ENCODE assay signal across 21 cellular contexts in the genomic region with DNA sequence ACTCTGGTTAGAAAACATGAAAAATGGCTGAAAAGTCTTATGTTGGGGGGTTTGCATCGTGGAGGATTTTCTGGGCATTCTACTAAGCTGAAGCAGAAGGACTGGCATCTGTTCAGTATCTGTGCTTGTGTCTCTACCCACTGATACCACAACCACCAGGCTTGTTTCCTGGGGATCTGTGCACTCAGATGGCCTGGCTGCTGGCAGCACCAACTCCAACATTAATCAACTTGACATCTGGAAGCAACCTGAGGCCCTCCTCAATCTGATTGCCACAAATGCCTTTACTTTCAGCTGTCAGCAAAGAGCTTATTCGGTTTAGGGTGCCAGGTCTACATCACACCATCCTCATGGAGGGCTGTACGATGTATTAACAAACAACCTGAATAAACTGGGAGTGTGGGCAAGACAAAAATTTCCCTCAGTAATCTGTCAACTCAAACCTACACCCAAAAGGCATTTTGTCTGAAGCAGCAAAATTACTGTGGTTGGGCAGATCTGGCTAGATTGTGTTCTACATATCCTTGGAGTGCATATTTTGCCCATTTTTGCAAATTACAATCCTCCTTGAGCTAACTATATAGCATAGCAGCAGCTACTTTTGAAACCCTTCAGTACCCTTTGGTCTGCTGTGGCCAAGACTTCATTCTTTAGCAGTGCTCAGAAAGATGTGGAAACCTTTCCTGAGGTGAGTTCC.
DNase-seq lines count a peak whose midpoint lies in the region; ATAC-seq and TF ChIP-seq lines count a peak whose summit lies in the region.
"Had no signal": no experiment of that assay in that cellular context is flagged by ENCODE, and none has a peak within 500 bp of the region (broad histone marks: within the 10 kb centered on the region; RNA-seq: fewer than 3 reads in every experiment).

No MANE protein-coding gene starts in this region.

- CTCF ChIA-PET in PC-9 (lab: Charles Lee), result no interaction called here

- ATAC-seq in GM21619 (IDR thresholded peaks at IDR 0.05; ENCODE audit: unreplicated experiment), result no peak
- ATAC-seq: gastroesophageal sphincter, GM23338 had no signal

- 0 out of 2 replicates have a peak, but pooled peaks cover 3% of the 10 kb centered on the region for H3K9me3 ChIP-seq in PC-9 (ENCODE audit: insufficient read depth, low read depth)
- H3K9me3 ChIP-seq in smooth muscle cell (replicated peaks; ENCODE audit: low read depth), result no peaks in the 10 kb centered on the region
- H3K9me3 ChIP-seq in uterus, result no peaks in the 10 kb centered on the region
- H3K9me3 ChIP-seq: BLaER1, gastroesophageal sphincter, right atrium auricular region, vagina had no signal

- H3K27ac ChIP-seq in PC-9 (0 out of 2 replicates have a peak overlapping the region, but pooled peaks have one; percentile 14), epithelial cell of prostate (peak overlapping the region; percentile 29), smooth muscle cell (ENCODE audit: low read depth) (peak overlapping the region; percentile 84), uterus (no peak overlapping the region)
- H3K27ac ChIP-seq: BLaER1, gastroesophageal sphincter, right atrium auricular region, vagina had no signal

- intact Hi-C loops in PC-9 (cut with micrococcal nuclease; ENCODE audit: unreplicated experiment) (loop anchor here (5.0 kb wide), 2 partner anchors 157 to 252 kb away; a partner anchor contains a TSS), uterus (cut with DNase I; ENCODE audit: low total_unique reads) (no loop called here)

- H3F3A ChIP-seq in PC-9 (ENCODE audit: insufficient read depth, low read depth) (peaks cover 36% of the 10 kb centered on the region), smooth muscle cell (ENCODE audit: low read depth) (peaks cover 24% of the 10 kb centered on the region)

- H3K36me3 ChIP-seq in PC-9 (ENCODE audit: low read depth) (no peaks in the 10 kb centered on the region), smooth muscle cell (ENCODE audit: low read depth) (no peaks in the 10 kb centered on the region), uterus (no peaks in the 10 kb centered on the region)
- H3K36me3 ChIP-seq: BLaER1, gastroesophageal sphincter, right atrium auricular region, vagina had no signal

- H3K9ac ChIP-seq in smooth muscle cell (ENCODE audit: low read depth), result no peak overlapping the region
- H3K9ac ChIP-seq: BLaER1 had no signal

- POLR2A ChIA-PET in PC-9 (lab: Charles Lee; ENCODE audit: unreplicated experiment), result no interaction called here

- peak; percentile 21 for DNase-seq in NCI-H82 (lab: John Stamatoyannopoulos, UW)
- no peak for DNase-seq in NCI-H82 treated with DMSO at 0.1 percent for 48 hours (lab: John Stamatoyannopoulos, UW; ENCODE audit: unreplicated experiment)
- DNase-seq in PC-9, result no peak
- no peak for DNase-seq in epithelial cell of prostate (ENCODE audit: low read depth, low spot score)
- no peak for DNase-seq in smooth muscle cell (lab: John Stamatoyannopoulos, UW; ENCODE audit: unreplicated experiment)
- no peak for DNase-seq in uterus
- DNase-seq in activated CD8-positive, alpha-beta memory T cell treated with anti-CD3 and anti-CD28 coated beads, Interleukin-2, amount 50 U/mL, for 48 hours, result no peak
- DNase-seq: activated CD4-positive, alpha-beta T cell treated with anti-CD3 and anti-CD28 coated beads, Interleukin-2, amount 10 ng/mL, durations not matched to agents 24 days and 14 days; activated CD8-positive, alpha-beta memory T cell treated with anti-CD3 and anti-CD28 coated beads, Interleukin-2, amount 50 U/mL, for 4 hours; activated gamma-delta T cell treated with Interleukin-2 at 50 U/mL for 16 hours; naive B cell; NCI-H1105; NCI-H2081 treated with DMSO at 0.1 percent for 48 hours; Right ventricle myocardium superior had no signal

- TF ChIP-seq CTCF in PC-9 (conservative IDR thresholded peaks at IDR 0.05) (no peak), smooth muscle cell (IDR thresholded peaks at IDR 0.05; ENCODE audit: borderline replicate concordance, insufficient read depth, poor library complexity, severe bottlenecking) (no peak), uterus (IDR thresholded peaks at IDR 0.05) (no peak)

- no peaks in the 10 kb centered on the region for H3K9me2 ChIP-seq in PC-9 (ENCODE audit: insufficient read depth)

- H3K27me3 ChIP-seq in PC-9 (ENCODE audit: insufficient read depth, low read depth) (no peaks in the 10 kb centered on the region), smooth muscle cell (ENCODE audit: low read depth) (no peaks in the 10 kb centered on the region), uterus (peaks cover 0 to 5% of the 10 kb centered on the region in 2 donors)
- H3K27me3 ChIP-seq: BLaER1, right atrium auricular region, vagina had no signal

- TSS peak; percentile 83 for BruUV-seq in PC-9 (replicated peaks; lab: Mats Ljungman, UMichigan)

- no peaks in the 10 kb centered on the region for H3K79me2 ChIP-seq in PC-9 (ENCODE audit: low read depth)
- no peaks in the 10 kb centered on the region for H3K79me2 ChIP-seq in smooth muscle cell (ENCODE audit: low read depth)

- H3K4me3 ChIP-seq in PC-9 (no peak overlapping the region), smooth muscle cell (no peak overlapping the region), uterus (no peak overlapping the region)
- H3K4me3 ChIP-seq: BLaER1, gastroesophageal sphincter, GM23338, lung, right atrium auricular region, vagina had no signal

- no peaks in the 10 kb centered on the region for H4K20me1 ChIP-seq in PC-9 (ENCODE audit: insufficient read depth)
- H4K20me1 ChIP-seq in smooth muscle cell (ENCODE audit: low read depth), result no peaks in the 10 kb centered on the region
- H4K20me1 ChIP-seq: BLaER1 had no signal

- H3K4me1 ChIP-seq in PC-9 (replicated peaks; ENCODE audit: insufficient read depth) (peaks cover 61% of the 10 kb centered on the region), smooth muscle cell (ENCODE audit: low read depth) (peaks cover 20% of the 10 kb centered on the region), uterus (no peaks in the 10 kb centered on the region)
- H3K4me1 ChIP-seq: BLaER1, gastroesophageal sphincter, right atrium auricular region, vagina had no signal

- TF ChIP-seq POLR2A in uterus (IDR thresholded peaks at IDR 0.05), result no peak

- no peak overlapping the region for H3K4me2 ChIP-seq in PC-9
- peak overlapping the region; percentile 28 for H3K4me2 ChIP-seq in smooth muscle cell
- H3K4me2 ChIP-seq: BLaER1, GM23338 had no signal

- 69% methylated on average over 3 of the region's 3 CpGs for WGBS in smooth muscle cell (ENCODE audit: low lambda C conversion rate)

- no peak overlapping the region for H2AFZ ChIP-seq in PC-9
- no peak overlapping the region for H2AFZ ChIP-seq in smooth muscle cell (ENCODE audit: low read depth)
- H2AFZ ChIP-seq: GM23338 had no signal

Comparison
In these comparisons a context has a peak if more than half of its experiments do, and no peak if none do; other contexts are left out.
1. H3K27ac ChIP-seq: peak in PC-9 (single experiment), epithelial cell of prostate (single experiment) and smooth muscle cell (single experiment); none in uterus (0 of 2).